18 cellular contexts compared by ENCODE assay signal in the genomic region with DNA sequence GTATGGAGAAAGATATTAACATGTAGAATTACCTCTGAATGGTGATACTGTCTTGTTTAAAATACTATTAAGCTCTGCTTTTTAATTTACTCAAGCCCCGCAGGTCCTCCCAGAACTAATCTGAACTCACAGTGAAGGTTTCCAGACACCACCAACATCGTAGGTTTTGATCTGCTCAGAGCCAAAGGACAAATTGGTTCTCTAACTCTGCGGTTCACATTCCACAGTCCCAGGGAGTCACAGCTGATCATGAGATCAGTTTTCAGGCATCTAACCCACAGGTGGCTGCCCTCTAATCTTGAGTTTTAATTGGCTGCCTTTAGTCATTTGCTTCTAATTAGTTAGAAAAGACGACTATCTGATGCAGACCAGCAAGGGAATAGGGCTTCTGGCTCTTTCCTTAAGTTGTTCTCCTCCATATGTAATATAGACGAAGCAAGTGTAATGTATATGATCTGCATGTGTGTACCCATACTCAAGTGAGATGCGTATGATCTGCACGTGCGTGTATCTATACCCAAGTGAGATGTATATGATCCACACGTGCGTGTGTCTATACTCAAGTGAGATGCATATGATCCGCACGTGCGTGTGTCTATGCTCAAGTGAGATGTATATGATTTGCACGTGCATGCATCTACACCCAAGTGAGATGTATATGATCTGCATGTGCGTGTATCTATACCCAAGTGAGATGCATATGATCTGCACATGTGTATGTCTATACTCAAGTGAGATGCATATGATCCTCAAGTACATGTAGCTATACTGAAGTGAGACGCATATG.
DNase-seq lines count a peak whose midpoint lies in the region; ATAC-seq and TF ChIP-seq lines count a peak whose summit lies in the region.
"Had no signal": no experiment of that assay in that cellular context is flagged by ENCODE, and none has a peak within 500 bp of the region (broad histone marks: within the 10 kb centered on the region; RNA-seq: fewer than 3 reads in every experiment).

No MANE protein-coding gene starts in this region.

- TF ChIP-seq CTCF in nephron (IDR thresholded peaks at IDR 0.05; ENCODE audit: unreplicated experiment in 3 of 3): no peak
- no peak for TF ChIP-seq CTCF in osteocyte (IDR thresholded peaks at IDR 0.05)

- H3K4me3 ChIP-seq in SJCRH30: no peak overlapping the region
- H3K4me3 ChIP-seq: HAP-1 had no signal

- no peak overlapping the region for H3K27ac ChIP-seq in SJCRH30
- H3K27ac ChIP-seq: HL-60 had no signal

- peak overlapping the region in 2 of 3 experiments; percentile 3 to 53 for H3K27ac Mint-ChIP-seq in nephron
- no peak overlapping the region for H3K27ac Mint-ChIP-seq in osteocyte (ENCODE audit: unreplicated experiment)
- H3K27ac Mint-ChIP-seq: B cell; CD4-positive, alpha-beta memory T cell had no signal

- H3K9me3 ChIP-seq in SJCRH30 (replicated peaks): peaks cover 11% of the 10 kb centered on the region

- H3K4me3 Mint-ChIP-seq in nephron: no peak overlapping the region
- H3K4me3 Mint-ChIP-seq in osteocyte (ENCODE audit: unreplicated experiment): no peak overlapping the region
- H3K4me3 Mint-ChIP-seq: B cell; CD4-positive, alpha-beta memory T cell had no signal

- peaks cover 3% of the 10 kb centered on the region for H3K36me3 Mint-ChIP-seq in nephron (ENCODE audit: low read depth)
- H3K36me3 Mint-ChIP-seq in osteocyte (ENCODE audit: unreplicated experiment): no peaks in the 10 kb centered on the region
- H3K36me3 Mint-ChIP-seq: CD4-positive, alpha-beta memory T cell had no signal

- no peaks in the 10 kb centered on the region for H3K27me3 ChIP-seq in SJCRH30

- H3K36me3 ChIP-seq in SJCRH30: no peaks in the 10 kb centered on the region
- H3K36me3 ChIP-seq: HAP-1 had no signal

- H3K4me1 Mint-ChIP-seq in nephron (peaks cover 56% of the 10 kb centered on the region), osteocyte (ENCODE audit: unreplicated experiment) (peaks cover 2% of the 10 kb centered on the region)
- H3K4me1 Mint-ChIP-seq: B cell had no signal

- H3K4me1 ChIP-seq in SJCRH30: peaks cover 16% of the 10 kb centered on the region

- ATAC-seq in HG03378 (IDR thresholded peaks at IDR 0.05; ENCODE audit: unreplicated experiment): no peak
- ATAC-seq in HG03045 (IDR thresholded peaks at IDR 0.05; ENCODE audit: unreplicated experiment): no peak

- DNase-seq in Daoy (ENCODE audit: low read depth) (peak; percentile 38), SJCRH30 (peak; percentile 55 to 65), cerebellar cortex (ENCODE audit: low spot score) (peak; percentile 22), Ammon's horn (ENCODE audit: low spot score) (no peak), osteocyte (ENCODE audit: extremely low spot score, unreplicated experiment) (no peak)
- DNase-seq: ACHN; C1 segment of cervical spinal cord; CD4-positive, alpha-beta memory T cell; COR-L47; DMS153; DMS79 treated with DMSO at 0.1 percent for 48 hours; IMR-90 had no signal

- H3K27me3 Mint-ChIP-seq in nephron (ENCODE audit: low read depth) (peaks cover 5% of the 10 kb centered on the region), osteocyte (ENCODE audit: unreplicated experiment) (peaks cover 7% of the 10 kb centered on the region)

- peaks cover 4% of the 10 kb centered on the region for H3K9me3 Mint-ChIP-seq in nephron
- peaks cover 7% of the 10 kb centered on the region for H3K9me3 Mint-ChIP-seq in osteocyte (ENCODE audit: unreplicated experiment)
- H3K9me3 Mint-ChIP-seq: CD4-positive, alpha-beta memory T cell had no signal

Comparison
In these comparisons a context has a peak if more than half of its experiments do, and no peak if none do; other contexts are left out.
1. DNase-seq: peak in Daoy (single experiment), SJCRH30 (2 of 2) and cerebellar cortex (single experiment); none in Ammon's horn (single experiment) and osteocyte (single experiment).